Comparison of ENCODE assay signal across 19 cellular contexts in the genomic region with DNA sequence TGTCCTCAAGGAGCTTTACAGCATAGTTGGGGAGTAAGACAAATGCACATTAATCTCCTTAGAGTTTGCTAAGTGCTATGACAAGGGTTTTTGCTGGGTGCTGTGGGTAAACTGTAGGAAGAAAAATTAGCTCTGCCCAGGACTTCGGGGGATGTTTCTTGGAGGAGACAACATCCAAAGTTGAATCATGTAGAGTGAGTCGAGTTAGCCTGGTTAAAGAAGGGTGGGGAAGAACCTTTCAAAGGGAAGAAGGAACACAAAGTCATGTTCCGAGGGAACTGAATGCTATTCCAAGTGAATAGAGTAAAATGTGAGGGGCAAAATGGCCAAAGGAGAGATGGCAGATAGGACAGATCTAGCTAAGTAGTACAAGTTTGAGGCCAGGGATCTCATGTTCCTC. TPM values are rescaled to one million over a fixed set of nuclear protein-coding genes. Genes with fewer than 3 reads are reported as not detected.
A peak's percentile ranks its signal among the peaks of the same experiment; 100 is the strongest.
DNase-seq lines count a peak whose midpoint lies in the region; ATAC-seq and TF ChIP-seq lines count a peak whose summit lies in the region.
"Had no signal": no experiment of that assay in that cellular context is flagged by ENCODE, and none has a peak within 500 bp of the region (broad histone marks: within the 10 kb centered on the region; RNA-seq: fewer than 3 reads in every experiment).

No MANE protein-coding gene starts in this region.

- H3K4me3 Mint-ChIP-seq in activated CD4-positive, alpha-beta T cell treated with anti-CD3 and anti-CD28 coated beads for 36 hours = no peak overlapping the region
- H3K4me3 Mint-ChIP-seq in activated CD4-positive, alpha-beta T cell treated with anti-CD3 and anti-CD28 coated beads, Interleukin-2, amount 10 ng/mL, durations not matched to agents 7 days and 5 days = no peak overlapping the region
- no peak overlapping the region for H3K4me3 Mint-ChIP-seq in CD4-positive, CD25-positive, alpha-beta regulatory T cell
- H3K4me3 Mint-ChIP-seq in nephron progenitor cell = no peak overlapping the region
- H3K4me3 Mint-ChIP-seq: CD14-positive monocyte, H9, IgD-negative memory B cell had no signal

- H3K4me1 Mint-ChIP-seq in activated CD4-positive, alpha-beta T cell treated with anti-CD3 and anti-CD28 coated beads for 36 hours = peaks cover 6% of the 10 kb centered on the region
- H3K4me1 Mint-ChIP-seq in activated CD4-positive, alpha-beta T cell treated with anti-CD3 and anti-CD28 coated beads, Interleukin-2, amount 10 ng/mL, durations not matched to agents 7 days and 5 days = peaks cover 10% of the 10 kb centered on the region
- H3K4me1 Mint-ChIP-seq in CD4-positive, CD25-positive, alpha-beta regulatory T cell = peaks cover 5 to 13% (median 8%) of the 10 kb centered on the region in 4 donors
- no peaks in the 10 kb centered on the region for H3K4me1 Mint-ChIP-seq in nephron progenitor cell
- H3K4me1 Mint-ChIP-seq: H9 had no signal

- no peaks in the 10 kb centered on the region for H3K9me3 Mint-ChIP-seq in activated CD4-positive, alpha-beta T cell treated with anti-CD3 and anti-CD28 coated beads for 36 hours (ENCODE audit: low read depth)
- no peaks in the 10 kb centered on the region for H3K9me3 Mint-ChIP-seq in activated CD4-positive, alpha-beta T cell treated with anti-CD3 and anti-CD28 coated beads, Interleukin-2, amount 10 ng/mL, durations not matched to agents 7 days and 5 days
- H3K9me3 Mint-ChIP-seq in CD4-positive, CD25-positive, alpha-beta regulatory T cell = peaks cover 0 to 1% (median 0%) of the 10 kb centered on the region in 7 donors
- H3K9me3 Mint-ChIP-seq in nephron progenitor cell = no peaks in the 10 kb centered on the region
- H3K9me3 Mint-ChIP-seq: CD14-positive monocyte, H9, IgD-negative memory B cell had no signal

- intact Hi-C loops in activated CD4-positive, alpha-beta T cell treated with anti-CD3 and anti-CD28 coated beads for 36 hours (cut with DNase I, micrococcal nuclease) = loop anchor here in 1 of 2 experiments (5.0 kb wide), 1 partner anchor 452 kb away; no protein-coding TSS in a partner anchor

- no peak for TF ChIP-seq CTCF in nephron progenitor cell (IDR thresholded peaks at IDR 0.05)

- no peaks in the 10 kb centered on the region for H3K9me3 ChIP-seq in CD4-positive, CD25-positive, alpha-beta regulatory T cell (ENCODE audit: control insufficient read depth in 2 of 2, low read length in 2 of 2)
- H3K9me3 ChIP-seq in adipocyte (ENCODE audit: control insufficient read depth, low read length) = no peaks in the 10 kb centered on the region
- H3K9me3 ChIP-seq: Caco-2 had no signal

- no peak for ATAC-seq in activated CD4-positive, alpha-beta T cell treated with anti-CD3 and anti-CD28 coated beads for 36 hours
- ATAC-seq in CD4-positive, CD25-positive, alpha-beta regulatory T cell (ENCODE audit: low read depth in 2 of 2) = no peak
- ATAC-seq in HG03108 (IDR thresholded peaks at IDR 0.05; ENCODE audit: unreplicated experiment) = no peak
- ATAC-seq: Panc1, Right ventricle myocardium inferior had no signal

- peaks cover 37% of the 10 kb centered on the region for H3K36me3 ChIP-seq in CD4-positive, CD25-positive, alpha-beta regulatory T cell (ENCODE audit: control insufficient read depth, insufficient read depth, low read length)
- H3K36me3 ChIP-seq in adipocyte (ENCODE audit: control insufficient read depth, insufficient read depth, low read length, severe bottlenecking) = peaks cover 32% of the 10 kb centered on the region

- H3K4me1 ChIP-seq in CD4-positive, CD25-positive, alpha-beta regulatory T cell (ENCODE audit: control insufficient read depth, insufficient read depth, low read length, poor library complexity, severe bottlenecking) = no peaks in the 10 kb centered on the region
- H3K4me1 ChIP-seq in adipocyte (ENCODE audit: control insufficient read depth, insufficient read depth, low read length) = peaks cover 22% of the 10 kb centered on the region
- H3K4me1 ChIP-seq: Caco-2 had no signal

- H3K27ac ChIP-seq in CD4-positive, CD25-positive, alpha-beta regulatory T cell (ENCODE audit: insufficient read depth, low read length, poor library complexity, severe bottlenecking) = no peak overlapping the region

- H3K27me3 Mint-ChIP-seq in activated CD4-positive, alpha-beta T cell treated with anti-CD3 and anti-CD28 coated beads for 36 hours = no peaks in the 10 kb centered on the region
- H3K27me3 Mint-ChIP-seq in activated CD4-positive, alpha-beta T cell treated with anti-CD3 and anti-CD28 coated beads, Interleukin-2, amount 10 ng/mL, durations not matched to agents 7 days and 5 days = no peaks in the 10 kb centered on the region
- no peaks in the 10 kb centered on the region for H3K27me3 Mint-ChIP-seq in CD4-positive, CD25-positive, alpha-beta regulatory T cell
- no peaks in the 10 kb centered on the region for H3K27me3 Mint-ChIP-seq in nephron progenitor cell (ENCODE audit: low read depth, poor library complexity)
- H3K27me3 Mint-ChIP-seq: IgD-negative memory B cell had no signal

- H3K4me3 ChIP-seq in CD4-positive, CD25-positive, alpha-beta regulatory T cell (ENCODE audit: low read depth, low read length) = no peak overlapping the region
- no peak overlapping the region for H3K4me3 ChIP-seq in adipocyte (ENCODE audit: low read length)

- H3K27me3 ChIP-seq in CD4-positive, CD25-positive, alpha-beta regulatory T cell (ENCODE audit: control insufficient read depth, insufficient read depth, low read length) = no peaks in the 10 kb centered on the region
- no peaks in the 10 kb centered on the region for H3K27me3 ChIP-seq in adipocyte (replicated peaks; ENCODE audit: control insufficient read depth, insufficient read depth, low read length)

- CTCF ChIA-PET in activated CD4-positive, alpha-beta T cell treated with anti-CD3 and anti-CD28 coated beads for 36 hours (lab: Charles Lee) = interaction anchor here (0.8 to 3.0 kb wide), 5 partner anchors 10 to 466 kb away, joined by 3 to 14 read pairs (median 4); no protein-coding TSS in a partner anchor
- CTCF ChIA-PET in activated CD4-positive, alpha-beta T cell treated with anti-CD3 and anti-CD28 coated beads, Interleukin-2, amount 10 ng/mL, durations not matched to agents 7 days and 5 days (lab: Charles Lee) = interaction anchor here (0.6 to 1.3 kb wide), 2 partner anchors 49 to 236 kb away, joined by 3 read pairs; no protein-coding TSS in a partner anchor

- no peak overlapping the region for H3K9ac ChIP-seq in adipocyte (ENCODE audit: low read length)

- POLR2A ChIA-PET in activated CD4-positive, alpha-beta T cell treated with anti-CD3 and anti-CD28 coated beads for 36 hours (lab: Charles Lee) = no interaction called here
- POLR2A ChIA-PET in activated CD4-positive, alpha-beta T cell treated with anti-CD3 and anti-CD28 coated beads, Interleukin-2, amount 10 ng/mL, durations not matched to agents 7 days and 5 days (lab: Charles Lee) = no interaction called here

- H3K36me3 Mint-ChIP-seq in activated CD4-positive, alpha-beta T cell treated with anti-CD3 and anti-CD28 coated beads for 36 hours (ENCODE audit: low read depth) = peaks cover 13% of the 10 kb centered on the region
- H3K36me3 Mint-ChIP-seq in activated CD4-positive, alpha-beta T cell treated with anti-CD3 and anti-CD28 coated beads, Interleukin-2, amount 10 ng/mL, durations not matched to agents 7 days and 5 days (ENCODE audit: low read depth) = peaks cover 17% of the 10 kb centered on the region
- peaks cover 23% of the 10 kb centered on the region for H3K36me3 Mint-ChIP-seq in CD4-positive, CD25-positive, alpha-beta regulatory T cell
- H3K36me3 Mint-ChIP-seq in nephron progenitor cell (ENCODE audit: low read depth) = peaks cover 16% of the 10 kb centered on the region

- no peak for DNase-seq in activated CD4-positive, alpha-beta T cell treated with anti-CD3 and anti-CD28 coated beads for 36 hours
- DNase-seq in activated CD4-positive, alpha-beta T cell treated with anti-CD3 and anti-CD28 coated beads, Interleukin-2, amount 10 ng/mL, durations not matched to agents 7 days and 5 days = no peak
- no peak for DNase-seq in CD4-positive, CD25-positive, alpha-beta regulatory T cell
- DNase-seq in adipocyte (ENCODE audit: low read depth) = peak; percentile 9
- DNase-seq in nephron progenitor cell = no peak
- no peak for DNase-seq in activated naive CD4-positive, alpha-beta T cell treated with Interleukin-2 at 50 U/mL for 16 hours
- DNase-seq in LoVo (ENCODE audit: low spot score) = no peak
- DNase-seq: 8988T, Caco-2, H9, NCI-H1048, NCI-H1694 treated with DMSO at 0.1 percent for 48 hours, NCI-H446, NCI-H748 treated with DMSO at 0.1 percent for 48 hours had no signal

- peak overlapping the region; percentile 34 for H3K27ac Mint-ChIP-seq in activated CD4-positive, alpha-beta T cell treated with anti-CD3 and anti-CD28 coated beads for 36 hours
- no peak overlapping the region for H3K27ac Mint-ChIP-seq in activated CD4-positive, alpha-beta T cell treated with anti-CD3 and anti-CD28 coated beads, Interleukin-2, amount 10 ng/mL, durations not matched to agents 7 days and 5 days
- H3K27ac Mint-ChIP-seq in CD4-positive, CD25-positive, alpha-beta regulatory T cell = peak overlapping the region; percentile 45 to 82 (median 52)
- H3K27ac Mint-ChIP-seq in nephron progenitor cell = peak overlapping the region; percentile 17
- H3K27ac Mint-ChIP-seq: H9, IgD-negative memory B cell had no signal

RNA-seq across cellular contexts. Expression of gene SPRTN, which starts 17.1 kb away (rescaled TPM):
- 10 to 100 TPM in 1 of 2 experiments, 1 to 10 TPM in 1; 7.8 to 10.9 TPM for total RNA-seq in activated CD4-positive, alpha-beta T cell treated with anti-CD3 and anti-CD28 coated beads for 36 hours
- 10 to 100 TPM; 12.5 to 19.0 TPM for total RNA-seq in activated CD4-positive, alpha-beta T cell treated with anti-CD3 and anti-CD28 coated beads, Interleukin-2, amount 10 ng/mL, durations not matched to agents 7 days and 5 days
- 31.3 TPM for total RNA-seq in CD4-positive, CD25-positive, alpha-beta regulatory T cell
- 10 to 100 TPM; 18.5 to 27.3 (median 23.1) TPM for polyA plus RNA-seq in CD4-positive, CD25-positive, alpha-beta regulatory T cell

RNA-seq across cellular contexts. Expression of gene EXOC8, which starts 17.5 kb away (rescaled TPM):
- 10 to 100 TPM; 10.0 to 13.7 TPM for total RNA-seq in activated CD4-positive, alpha-beta T cell treated with anti-CD3 and anti-CD28 coated beads for 36 hours
- total RNA-seq in activated CD4-positive, alpha-beta T cell treated with anti-CD3 and anti-CD28 coated beads, Interleukin-2, amount 10 ng/mL, durations not matched to agents 7 days and 5 days = 10 to 100 TPM; 20.6 to 21.9 TPM
- total RNA-seq in CD4-positive, CD25-positive, alpha-beta regulatory T cell = 46.1 TPM
- polyA plus RNA-seq in CD4-positive, CD25-positive, alpha-beta regulatory T cell = 1 to 10 TPM; 3.9 to 5.4 (median 4.1) TPM
